ENCODE assay signal across 11 cellular contexts in genomic region chr1:54811066-54811465, GRCh38. TPM values are rescaled to one million over a fixed set of nuclear protein-coding genes. Genes with fewer than 3 reads are reported as not detected.
DNase-seq lines count a peak whose midpoint lies in the region; ATAC-seq and TF ChIP-seq lines count a peak whose summit lies in the region.
"Had no signal": no experiment of that assay in that cellular context is flagged by ENCODE, and none has a peak within 500 bp of the region (broad histone marks: within the 10 kb centered on the region; RNA-seq: fewer than 3 reads in every experiment).

No MANE protein-coding gene starts in this region.

- H3K9me3 Mint-ChIP-seq in osteocyte (ENCODE audit: unreplicated experiment) = no peaks in the 10 kb centered on the region
- no peaks in the 10 kb centered on the region for H3K9me3 Mint-ChIP-seq in activated naive CD4-positive, alpha-beta T cell treated with anti-CD3 and anti-CD28 coated beads for 36 hours

- H3K27ac ChIP-seq in gastroesophageal sphincter = no peak overlapping the region
- H3K27ac ChIP-seq: C4-2B had no signal

- H3K4me1 ChIP-seq in gastroesophageal sphincter = no peaks in the 10 kb centered on the region
- H3K4me1 ChIP-seq: HAP-1 had no signal

- TF ChIP-seq CTCF in osteocyte (IDR thresholded peaks at IDR 0.05) = no peak
- TF ChIP-seq CTCF in gastroesophageal sphincter (IDR thresholded peaks at IDR 0.05) = no peak

- no peak overlapping the region for H3K27ac Mint-ChIP-seq in osteocyte (ENCODE audit: unreplicated experiment)
- no peak overlapping the region for H3K27ac Mint-ChIP-seq in activated naive CD4-positive, alpha-beta T cell treated with anti-CD3 and anti-CD28 coated beads for 36 hours

- H3K27me3 Mint-ChIP-seq in osteocyte (ENCODE audit: unreplicated experiment) = no peaks in the 10 kb centered on the region
- no peaks in the 10 kb centered on the region for H3K27me3 Mint-ChIP-seq in activated naive CD4-positive, alpha-beta T cell treated with anti-CD3 and anti-CD28 coated beads for 36 hours (ENCODE audit: low read depth)

- TF ChIP-seq EP300 in gastroesophageal sphincter (IDR thresholded peaks at IDR 0.05) = no peak

- peaks cover under 1% of the 10 kb centered on the region for H3K27me3 ChIP-seq in gastroesophageal sphincter

- no peak for ATAC-seq in GM21390 (IDR thresholded peaks at IDR 0.05; ENCODE audit: unreplicated experiment)
- no peak for ATAC-seq in GM18505 (IDR thresholded peaks at IDR 0.05; ENCODE audit: unreplicated experiment)
- ATAC-seq in gastroesophageal sphincter = no peak

- no peak overlapping the region for H3K4me3 ChIP-seq in gastroesophageal sphincter
- H3K4me3 ChIP-seq: HAP-1 had no signal

- no peak for TF ChIP-seq POLR2A in GM18505 (IDR thresholded peaks at IDR 0.05; ENCODE audit: borderline replicate concordance, extremely low read depth, insufficient read depth, insufficient read length)
- TF ChIP-seq POLR2A in gastroesophageal sphincter (IDR thresholded peaks at IDR 0.05) = no peak

- H3K4me1 Mint-ChIP-seq in osteocyte (ENCODE audit: unreplicated experiment) = peaks cover 7% of the 10 kb centered on the region
- no peaks in the 10 kb centered on the region for H3K4me1 Mint-ChIP-seq in activated naive CD4-positive, alpha-beta T cell treated with anti-CD3 and anti-CD28 coated beads for 36 hours (ENCODE audit: low read depth)

- H3K36me3 ChIP-seq in gastroesophageal sphincter = no peaks in the 10 kb centered on the region
- H3K36me3 ChIP-seq: HAP-1 had no signal

- CTCF ChIA-PET in activated naive CD4-positive, alpha-beta T cell treated with anti-CD3 and anti-CD28 coated beads for 36 hours (lab: Charles Lee) = interaction anchor here (0.7 to 2.2 kb wide), 3 partner anchors 10 to 950 kb away, joined by 3 to 7 read pairs (median 3); partner anchors contain the start of gene TTC22

- H3K4me3 Mint-ChIP-seq in osteocyte (ENCODE audit: unreplicated experiment) = no peak overlapping the region
- no peak overlapping the region for H3K4me3 Mint-ChIP-seq in activated naive CD4-positive, alpha-beta T cell treated with anti-CD3 and anti-CD28 coated beads for 36 hours

- H3K9me3 ChIP-seq in gastroesophageal sphincter = no peaks in the 10 kb centered on the region
- H3K9me3 ChIP-seq: HAP-1 had no signal

- no peaks in the 10 kb centered on the region for H3K36me3 Mint-ChIP-seq in osteocyte (ENCODE audit: unreplicated experiment)
- no peaks in the 10 kb centered on the region for H3K36me3 Mint-ChIP-seq in activated naive CD4-positive, alpha-beta T cell treated with anti-CD3 and anti-CD28 coated beads for 36 hours (ENCODE audit: low read depth)

- peak; percentile 25 for DNase-seq in activated effector memory CD4-positive, alpha-beta T cell treated with anti-CD3 and anti-CD28 coated beads, Interleukin-2, amount 50 U/mL, for 16 hours
- no peak for DNase-seq in activated effector memory CD4-positive, alpha-beta T cell treated with Interleukin-2 at 50 U/mL for 16 hours
- peak; percentile 43 for DNase-seq in islet precursor cell
- DNase-seq in osteocyte (ENCODE audit: extremely low spot score, unreplicated experiment) = peak; percentile 57
- DNase-seq in activated naive CD4-positive, alpha-beta T cell treated with anti-CD3 and anti-CD28 coated beads for 36 hours = no peak

- intact Hi-C loops in activated naive CD4-positive, alpha-beta T cell treated with anti-CD3 and anti-CD28 coated beads for 36 hours (cut with micrococcal nuclease) = no loop called here

- WGBS in gastroesophageal sphincter (ENCODE audit: low coverage in 1 of 2), 2 donors = 100% methylated on average over 1 of the region's 5 CpGs; no CpG with 5 or more reads in 1 of the 2 donors

RNA-seq across cellular contexts. Expression of gene TTC22, which starts 9.9 kb away (rescaled TPM):
- not detected in 2 replicates for total RNA-seq in osteocyte
- total RNA-seq in gastroesophageal sphincter = 1 to 10 TPM in 2 of 4 donors, under 1 TPM in 1, not detected in 1; 0.93 to 7.3 (median 1.0) TPM
- 1 to 10 TPM; 6.9 to 8.6 TPM for total RNA-seq in activated naive CD4-positive, alpha-beta T cell treated with anti-CD3 and anti-CD28 coated beads for 36 hours
- total RNA-seq: IMR-90 had no signal

RNA-seq across cellular contexts. Expression of gene PARS2, which starts 46.7 kb away (rescaled TPM):
- 4.4 and 5.5 TPM in 2 replicates for total RNA-seq in osteocyte
- 1 to 10 TPM; 2.2 to 6.4 (median 5.6) TPM for total RNA-seq in gastroesophageal sphincter
- 1 to 10 TPM; 3.0 to 3.1 TPM for total RNA-seq in activated naive CD4-positive, alpha-beta T cell treated with anti-CD3 and anti-CD28 coated beads for 36 hours

Comparison
In these comparisons a context has a peak if more than half of its experiments do, and no peak if none do; other contexts are left out.
1. DNase-seq: peak in activated effector memory CD4-positive, alpha-beta T cell treated with anti-CD3 and anti-CD28 coated beads, Interleukin-2, amount 50 U/mL, for 16 hours (single experiment), islet precursor cell (single experiment) and osteocyte (single experiment); none in activated effector memory CD4-positive, alpha-beta T cell treated with Interleukin-2 at 50 U/mL for 16 hours (single experiment) and activated naive CD4-positive, alpha-beta T cell treated with anti-CD3 and anti-CD28 coated beads for 36 hours (single experiment).